ENCODE assay signal across 15 cellular contexts in the genomic region with DNA sequence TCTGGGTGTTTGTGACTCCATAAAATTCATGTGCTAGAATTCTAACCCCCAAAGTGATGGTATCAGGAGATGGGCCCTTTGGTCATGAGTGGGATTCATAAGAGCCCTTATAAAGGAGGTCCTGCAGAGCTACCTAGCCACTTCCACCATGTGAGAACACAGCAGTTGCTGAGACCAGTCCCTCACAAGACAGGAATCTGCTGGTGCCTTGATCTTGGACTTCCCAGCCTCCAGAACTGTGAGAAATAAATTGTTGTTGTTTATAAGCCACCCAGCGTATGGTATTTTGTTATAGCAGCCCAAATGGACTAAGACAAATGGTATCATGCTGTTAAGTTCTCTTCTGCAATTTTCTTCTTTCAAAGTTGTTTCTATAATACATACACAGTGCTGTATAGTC. TPM values are rescaled to one million over a fixed set of nuclear protein-coding genes. Genes with fewer than 3 reads are reported as not detected.
"Had no signal": no experiment of that assay in that cellular context is flagged by ENCODE, and none has a peak within 500 bp of the region (broad histone marks: within the 10 kb centered on the region; RNA-seq: fewer than 3 reads in every experiment).

No MANE protein-coding gene starts in this region.

- H3K36me3 Mint-ChIP-seq: activated CD8-positive, alpha-beta memory T cell treated with anti-CD3 and anti-CD28 coated beads, Interleukin-2, amount 10 ng/mL, durations not matched to agents 7 days and 5 days had no signal

- H3K27ac ChIP-seq: prostate gland had no signal

- H3K27ac Mint-ChIP-seq: activated CD8-positive, alpha-beta memory T cell treated with anti-CD3 and anti-CD28 coated beads, Interleukin-2, amount 10 ng/mL, durations not matched to agents 7 days and 5 days had no signal

- H3K9me3 ChIP-seq: esophagus muscularis mucosa, prostate gland, sigmoid colon had no signal

- DNase-seq: activated CD4-positive, alpha-beta T cell treated with anti-CD3 and anti-CD28 coated beads, Interleukin-2, amount 50 U/mL, for 4 hours; activated CD8-positive, alpha-beta memory T cell treated with anti-CD3 and anti-CD28 coated beads, Interleukin-2, amount 10 ng/mL, durations not matched to agents 7 days and 5 days; activated T-cell treated with anti-CD3 and anti-CD28 coated beads, Interleukin-2, amount 50 U/mL, for 4 hours; aorta; glutamatergic neuron; mammary epithelial cell; sigmoid colon; stimulated activated CD4-positive, alpha-beta T cell treated with anti-CD3 and anti-CD28 coated beads, Interleukin-12 subunit alpha, Interleukin-12 subunit beta, amount 100 ng/mL, for 4 hours; stimulated activated naive CD4-positive, alpha-beta T cell treated with Interleukin-2 at 50 U/mL for 16 hours; T-helper 2 cell had no signal

- H3K4me3 Mint-ChIP-seq: activated CD8-positive, alpha-beta memory T cell treated with anti-CD3 and anti-CD28 coated beads, Interleukin-2, amount 10 ng/mL, durations not matched to agents 7 days and 5 days; activated T-cell treated with anti-CD3 and anti-CD28 coated beads, Interleukin-2, amount 50 U/mL, for 4 hours had no signal

- H3K27me3 ChIP-seq: esophagus muscularis mucosa, sigmoid colon had no signal

- H3K4me1 ChIP-seq: prostate gland had no signal

- H3K36me3 ChIP-seq: esophagus muscularis mucosa, prostate gland, sigmoid colon had no signal

- H3K9me3 Mint-ChIP-seq: activated T-cell treated with anti-CD3 and anti-CD28 coated beads, Interleukin-2, amount 50 U/mL, for 4 hours had no signal

- H3K4me3 ChIP-seq: prostate gland had no signal

RNA-seq across cellular contexts. Expression of a gene that starts 1.5 kb away (rescaled TPM):
- total RNA-seq: bronchial epithelial cell, fibroblast of villous mesenchyme had no signal
- polyA plus RNA-seq: mammary epithelial cell had no signal

RNA-seq across cellular contexts. Expression of a gene that starts 13.4 kb away (rescaled TPM):
- total RNA-seq: activated T-cell treated with anti-CD3 and anti-CD28 coated beads, Interleukin-2, amount 50 U/mL, for 4 hours; bronchial epithelial cell; esophagus muscularis mucosa; fibroblast of villous mesenchyme; mammary epithelial cell; prostate gland; temporal lobe had no signal
- polyA plus RNA-seq: aorta, mammary epithelial cell had no signal
